Comparison of ENCODE assay signal across 8 cellular contexts in genomic region chr10:61284222-61284890, GRCh38.
A peak's percentile ranks its signal among the peaks of the same experiment; 100 is the strongest.
DNase-seq lines count a peak whose midpoint lies in the region; ATAC-seq and TF ChIP-seq lines count a peak whose summit lies in the region.

No MANE protein-coding gene starts in this region.

- ATAC-seq in T-helper 17 cell (peak; percentile 42), GM21619 (IDR thresholded peaks at IDR 0.05; ENCODE audit: unreplicated experiment) (no peak), HG03565 (IDR thresholded peaks at IDR 0.05; ENCODE audit: unreplicated experiment) (no peak)

- peaks cover 9% of the 10 kb centered on the region for H3K4me1 Mint-ChIP-seq in T-helper 17 cell

- peak overlapping the region; percentile 56 for H3K4me3 Mint-ChIP-seq in T-helper 17 cell

- no peaks in the 10 kb centered on the region for H3K27me3 Mint-ChIP-seq in T-helper 17 cell

- H3K9me3 ChIP-seq in T-helper 17 cell (ENCODE audit: control insufficient read depth, low read length, poor library complexity, severe bottlenecking) = no peaks in the 10 kb centered on the region

- peak; percentile 78 for TF ChIP-seq CTCF in fibroblast of mammary gland (conservative IDR thresholded peaks at IDR 0.05; ENCODE audit: control insufficient read depth, insufficient read depth, low read depth, low read length)

- H3K4me3 ChIP-seq in fibroblast of mammary gland (ENCODE audit: control insufficient read depth, low read depth, low read length) = no peak overlapping the region

- DNase-seq in NOMO-1 treated with DMSO at 0.1 percent for 48 hours (lab: John Stamatoyannopoulos, UW; ENCODE audit: unreplicated experiment) (peak; percentile 36), NOMO-1 treated with dmso at 0.1 percent for 144 hours (lab: John Stamatoyannopoulos, UW; ENCODE audit: unreplicated experiment) (no peak), M059J (ENCODE audit: low read depth) (peak; percentile 73), T-helper 17 cell (no peak), fibroblast of mammary gland (ENCODE audit: low read depth) (peak; percentile 79), non-pigmented ciliary epithelial cell (ENCODE audit: low read depth) (peak; percentile 34)

- H3K27ac Mint-ChIP-seq in T-helper 17 cell = no peak overlapping the region

- no peaks in the 10 kb centered on the region for H3K36me3 Mint-ChIP-seq in T-helper 17 cell (ENCODE audit: low read depth)

Comparison
In these comparisons a context has a peak if more than half of its experiments do, and no peak if none do; other contexts are left out.
1. DNase-seq: peak in NOMO-1 treated with DMSO at 0.1 percent for 48 hours (single experiment), M059J (single experiment), fibroblast of mammary gland (single experiment) and non-pigmented ciliary epithelial cell (single experiment); none in NOMO-1 treated with dmso at 0.1 percent for 144 hours (single experiment) and T-helper 17 cell (0 of 3).